ENCODE assay signal across 8 cellular contexts in the genomic region with DNA sequence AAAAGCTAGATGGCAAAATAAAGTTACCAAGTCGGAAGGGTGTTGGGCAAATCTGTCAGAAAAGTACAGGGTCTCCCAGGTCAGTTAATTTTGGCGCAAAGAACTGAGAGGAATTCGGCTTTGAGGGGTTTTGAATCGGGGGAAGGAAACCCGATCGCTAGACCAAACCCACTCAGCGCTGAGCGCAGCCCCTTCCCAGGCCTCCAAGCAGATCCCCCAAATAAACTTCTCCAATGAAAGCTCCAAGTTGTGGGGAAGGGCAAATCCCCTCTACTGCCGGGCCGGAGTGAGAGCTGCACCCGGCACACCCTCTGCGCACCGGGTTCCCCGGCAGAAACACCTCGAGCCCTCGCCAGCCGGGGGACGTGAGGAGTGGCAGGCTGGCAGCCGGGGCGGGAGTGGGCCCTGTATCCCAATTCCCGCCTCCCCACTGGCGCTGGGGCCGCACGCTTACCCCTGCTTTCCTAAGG. TPM values are rescaled to one million over a fixed set of nuclear protein-coding genes. Genes with fewer than 3 reads are reported as not detected.
DNase-seq lines count a peak whose midpoint lies in the region; ATAC-seq lines count a peak whose summit lies in the region.

No MANE protein-coding gene starts in this region.

- DNase-seq in Right ventricle myocardium inferior (ENCODE audit: missing footprints), result no peak
- DNase-seq in cardiac septum (ENCODE audit: low spot score), result no peak
- DNase-seq in RKO (ENCODE audit: low spot score), result peak; percentile 53
- DNase-seq in glomerular visceral epithelial cell (ENCODE audit: extremely low spot score), result no peak

- H3K36me3 ChIP-seq in duodenal mucosa (ENCODE audit: control insufficient read depth in 1 of 2, insufficient read depth in 2 of 2, low read length in 2 of 2) (no peaks in the 10 kb centered on the region), mucosa of stomach (ENCODE audit: control insufficient read depth, insufficient read depth, low read length) (no peaks in the 10 kb centered on the region), urinary bladder (ENCODE audit: insufficient read depth) (no peaks in the 10 kb centered on the region)

- H3K9me3 ChIP-seq in duodenal mucosa (ENCODE audit: control insufficient read depth in 1 of 2, low read length in 2 of 2), result no peaks in the 10 kb centered on the region
- H3K9me3 ChIP-seq in mucosa of stomach (ENCODE audit: control insufficient read depth, low read length), result no peaks in the 10 kb centered on the region

- ATAC-seq in Right ventricle myocardium inferior (peak; percentile 7), HG03097 (IDR thresholded peaks at IDR 0.05; ENCODE audit: low FRiP score, unreplicated experiment) (peak; percentile 11)

- H3K27me3 ChIP-seq in duodenal mucosa (ENCODE audit: control insufficient read depth in 1 of 2, insufficient read depth in 2 of 2, low read length in 2 of 2) (no peaks in the 10 kb centered on the region), mucosa of stomach (ENCODE audit: control insufficient read depth, insufficient read depth, low read length) (no peaks in the 10 kb centered on the region)

- intact Hi-C loops in Right ventricle myocardium inferior (cut with DNase I) (no loop called here), cardiac septum (cut with DNase I) (no loop called here)

- no peak overlapping the region for H3K27ac ChIP-seq in duodenal mucosa (ENCODE audit: low read depth, low read length)
- H3K27ac ChIP-seq in urinary bladder (ENCODE audit: low read depth), result no peak overlapping the region

- peaks cover 5 to 10% of the 10 kb centered on the region in 2 donors for H3K4me1 ChIP-seq in duodenal mucosa (ENCODE audit: control insufficient read depth in 1 of 2, insufficient read depth in 2 of 2, low read length in 2 of 2)
- H3K4me1 ChIP-seq in mucosa of stomach (ENCODE audit: control insufficient read depth, insufficient read depth, low read length), result peaks cover 13% of the 10 kb centered on the region
- no peaks in the 10 kb centered on the region for H3K4me1 ChIP-seq in urinary bladder (ENCODE audit: insufficient read depth)

- H3K4me3 ChIP-seq in duodenal mucosa (ENCODE audit: low read depth in 1 of 2, low read length in 2 of 2) (peak overlapping the region; percentile 79 to 81), mucosa of stomach (ENCODE audit: low read length) (peak overlapping the region; percentile 52), urinary bladder (ENCODE audit: low read depth, low read length) (peak overlapping the region; percentile 69)

- WGBS in urinary bladder, result 3% methylated on average over 24 of the region's 24 CpGs

- H3K9ac ChIP-seq in duodenal mucosa (ENCODE audit: low read depth in 1 of 2, low read length in 2 of 2) (peak overlapping the region; percentile 8 to 40), mucosa of stomach (ENCODE audit: low read length) (peak overlapping the region; percentile 54)

RNA-seq across cellular contexts. Expression of a gene that starts 0.4 kb away (rescaled TPM):
- total RNA-seq in Right ventricle myocardium inferior (0.14 TPM), cardiac septum (0.62 TPM), urinary bladder (7.2 TPM)
- polyA plus RNA-seq in urinary bladder, result 0.08 TPM
